ENCODE assay signal across 39 cellular contexts in genomic region chr12:48202766-48203165, GRCh38. TPM values are rescaled to one million over a fixed set of nuclear protein-coding genes. Genes with fewer than 3 reads are reported as not detected.
"Had no signal": no experiment of that assay in that cellular context is flagged by ENCODE, and none has a peak within 500 bp of the region (broad histone marks: within the 10 kb centered on the region; RNA-seq: fewer than 3 reads in every experiment).

No MANE protein-coding gene starts in this region.

- H3K27ac ChIP-seq: adrenal gland, body of pancreas, cardiac muscle cell, colonic mucosa, esophagus squamous epithelium, WERI-Rb-1 had no signal

- H3K4me3 ChIP-seq: adrenal gland, body of pancreas, cardiac muscle cell, colonic mucosa, esophagus squamous epithelium had no signal

- H3K27ac Mint-ChIP-seq: activated B cell treated with CpG ODN at 0.5 μM for 24 hours; activated CD4-positive, alpha-beta memory T cell treated with anti-CD3 and anti-CD28 coated beads for 36 hours; activated CD8-positive, alpha-beta memory T cell treated with anti-CD3 and anti-CD28 coated beads, Interleukin-2, amount 10 ng/mL, durations not matched to agents 7 days and 5 days; activated CD8-positive, alpha-beta T cell treated with anti-CD3 and anti-CD28 coated beads, Interleukin-2, amount 10 ng/mL, durations not matched to agents 7 days and 5 days; activated naive CD8-positive, alpha-beta T cell treated with anti-CD3 and anti-CD28 coated beads for 36 hours; activated naive CD8-positive, alpha-beta T cell treated with anti-CD3 and anti-CD28 coated beads, Interleukin-2, amount 50 U/mL, for 24 hours; activated T-helper 1 cell treated with anti-CD3 and anti-CD28 coated beads, Interleukin-12 subunit alpha, Interleukin-12 subunit beta, Interleukin-2, Interleukin-4 antibody, amounts not matched to agents 30 ng/mL and 10 ng/mL and 1 ng/mL, durations not matched to agents 14 hours and 24 hours and 36 hours; activated T-helper 2 cell treated with anti-CD3 and anti-CD28 coated beads, Interferon-gamma antibody, Interleukin-2, Interleukin-4, amounts not matched to agents 10 μg/mL and 5 μg/mL and 100 μg/mL, durations not matched to agents 14 hours and 24 hours and 36 hours; T-helper 17 cell; T-helper 2 cell treated with Interferon-gamma antibody and Interleukin-4, amounts not matched to agents 5 μg/mL and 100 μg/mL, for 36 hours had no signal

- H3K27me3 Mint-ChIP-seq: activated B cell treated with CpG ODN at 0.5 μM for 24 hours; activated CD4-positive, alpha-beta memory T cell treated with anti-CD3 and anti-CD28 coated beads for 36 hours; activated CD8-positive, alpha-beta memory T cell treated with anti-CD3 and anti-CD28 coated beads, Interleukin-2, amount 10 ng/mL, durations not matched to agents 7 days and 5 days; activated naive CD4-positive, alpha-beta T cell treated with anti-CD3 and anti-CD28 coated beads, Interleukin-2, amount 50 U/mL, for 24 hours; activated naive CD8-positive, alpha-beta T cell treated with anti-CD3 and anti-CD28 coated beads for 36 hours; activated naive CD8-positive, alpha-beta T cell treated with anti-CD3 and anti-CD28 coated beads, Interleukin-2, amount 50 U/mL, for 24 hours; T-helper 17 cell had no signal

- DNase-seq: activated B cell treated with CpG ODN at 0.5 μM for 24 hours; activated CD4-positive, alpha-beta memory T cell treated with anti-CD3 and anti-CD28 coated beads for 36 hours; activated CD4-positive, alpha-beta T cell treated with anti-CD3 and anti-CD28 coated beads for 48 hours; activated CD8-positive, alpha-beta memory T cell treated with anti-CD3 and anti-CD28 coated beads, Interleukin-2, amount 10 ng/mL, durations not matched to agents 7 days and 5 days; activated CD8-positive, alpha-beta memory T cell treated with anti-CD3 and anti-CD28 coated beads, Interleukin-2, amount 50 U/mL, for 4 hours; activated CD8-positive, alpha-beta T cell treated with anti-CD3 and anti-CD28 coated beads, Interleukin-2, amount 10 ng/mL, durations not matched to agents 7 days and 5 days; activated effector memory CD4-positive, alpha-beta T cell treated with anti-CD3 and anti-CD28 coated beads, Interleukin-2, amount 50 U/mL, for 16 hours; activated naive CD4-positive, alpha-beta T cell treated with anti-CD3 and anti-CD28 coated beads for 36 hours; activated naive CD8-positive, alpha-beta T cell treated with anti-CD3 and anti-CD28 coated beads for 36 hours; activated naive CD8-positive, alpha-beta T cell treated with anti-CD3 and anti-CD28 coated beads, Interleukin-2, amount 50 U/mL, for 24 hours; activated T-cell treated with anti-CD3 and anti-CD28 coated beads, Interleukin-2, amount 50 U/mL, for 1 hour; activated T-cell treated with anti-CD3 and anti-CD28 coated beads, Interleukin-2, amount 50 U/mL, for 48 hours; adrenal gland; amygdala; aorta; body of pancreas; central memory CD4-positive, alpha-beta T cell; cerebellar nuclear complex; colonic mucosa; effector CD8-positive, alpha-beta T cell; esophagus squamous epithelium; foreskin melanocyte; head of caudate nucleus; T-helper 1 cell; T-helper 17 cell; T1000; WERI-Rb-1 had no signal

- H3K36me3 ChIP-seq: adrenal gland, cardiac muscle cell, colonic mucosa, WERI-Rb-1 had no signal

- FAIRE-seq: endometrium had no signal

- H3K9me3 ChIP-seq: colonic mucosa had no signal

- H3K4me1 ChIP-seq: colonic mucosa had no signal

- ATAC-seq: activated CD4-positive, CD25-positive, alpha-beta regulatory T cell treated with anti-CD3 and anti-CD28 coated beads, Interleukin-2, amount 50 U/mL, for 24 hours; activated CD8-positive, alpha-beta memory T cell treated with anti-CD3 and anti-CD28 coated beads, Interleukin-2, amount 10 ng/mL, durations not matched to agents 7 days and 5 days; activated CD8-positive, alpha-beta T cell treated with anti-CD3 and anti-CD28 coated beads, Interleukin-2, amount 10 ng/mL, durations not matched to agents 7 days and 5 days; activated naive CD8-positive, alpha-beta T cell treated with anti-CD3 and anti-CD28 coated beads, Interleukin-2, amount 50 U/mL, for 24 hours; body of pancreas; T-helper 17 cell had no signal

- H3K27me3 ChIP-seq: adrenal gland, body of pancreas, colonic mucosa, esophagus squamous epithelium had no signal

- H3K4me3 Mint-ChIP-seq: activated B cell treated with CpG ODN at 0.5 μM for 24 hours; activated CD4-positive, alpha-beta memory T cell treated with anti-CD3 and anti-CD28 coated beads for 36 hours; activated CD8-positive, alpha-beta memory T cell treated with anti-CD3 and anti-CD28 coated beads, Interleukin-2, amount 10 ng/mL, durations not matched to agents 7 days and 5 days; activated CD8-positive, alpha-beta T cell treated with anti-CD3 and anti-CD28 coated beads, Interleukin-2, amount 10 ng/mL, durations not matched to agents 7 days and 5 days; activated naive CD4-positive, alpha-beta T cell treated with anti-CD3 and anti-CD28 coated beads for 36 hours; activated naive CD4-positive, alpha-beta T cell treated with anti-CD3 and anti-CD28 coated beads, Interleukin-2, amount 50 U/mL, for 24 hours; activated naive CD8-positive, alpha-beta T cell treated with anti-CD3 and anti-CD28 coated beads for 36 hours; activated naive CD8-positive, alpha-beta T cell treated with anti-CD3 and anti-CD28 coated beads, Interleukin-2, amount 50 U/mL, for 24 hours; activated T-helper 1 cell treated with anti-CD3 and anti-CD28 coated beads, Interleukin-12 subunit alpha, Interleukin-12 subunit beta, Interleukin-2, Interleukin-4 antibody, amounts not matched to agents 30 ng/mL and 10 ng/mL and 1 ng/mL, durations not matched to agents 14 hours and 24 hours and 36 hours; T-helper 17 cell; T-helper 2 cell treated with Interferon-gamma antibody and Interleukin-4, amounts not matched to agents 5 μg/mL and 100 μg/mL, for 36 hours had no signal

RNA-seq across cellular contexts. Expression of gene OR10AD1, which starts 0.3 kb away (rescaled TPM):
- total RNA-seq: activated B cell treated with CpG ODN at 0.5 μM for 24 hours; activated CD4-positive, alpha-beta memory T cell treated with anti-CD3 and anti-CD28 coated beads for 36 hours; activated CD8-positive, alpha-beta memory T cell treated with anti-CD3 and anti-CD28 coated beads for 36 hours; activated CD8-positive, alpha-beta memory T cell treated with anti-CD3 and anti-CD28 coated beads, Interleukin-2, amount 10 ng/mL, durations not matched to agents 7 days and 5 days; activated CD8-positive, alpha-beta T cell treated with anti-CD3 and anti-CD28 coated beads, Interleukin-2, amount 10 ng/mL, durations not matched to agents 7 days and 5 days; activated naive CD4-positive, alpha-beta T cell treated with anti-CD3 and anti-CD28 coated beads for 36 hours; activated naive CD8-positive, alpha-beta T cell treated with anti-CD3 and anti-CD28 coated beads for 36 hours; activated T-helper 1 cell treated with anti-CD3 and anti-CD28 coated beads, Interleukin-12 subunit alpha, Interleukin-12 subunit beta, Interleukin-2, Interleukin-4 antibody, amounts not matched to agents 30 ng/mL and 10 ng/mL and 1 ng/mL, durations not matched to agents 14 hours and 24 hours and 36 hours; activated T-helper 2 cell treated with anti-CD3 and anti-CD28 coated beads, Interferon-gamma antibody, Interleukin-2, Interleukin-4, amounts not matched to agents 10 μg/mL and 5 μg/mL and 100 μg/mL, durations not matched to agents 14 hours and 24 hours and 36 hours; adrenal gland; aorta; body of pancreas; cardiac muscle cell; colonic mucosa; dermis microvascular lymphatic vessel endothelial cell; epithelial cell of proximal tubule; esophagus squamous epithelium; fibroblast of lung; fibroblast of villous mesenchyme; T-helper 17 cell had no signal
- polyA plus RNA-seq: aorta, cardiac muscle cell, fibroblast of lung had no signal

RNA-seq across cellular contexts. Expression of gene CCDC184, which starts 19.3 kb away (rescaled TPM):
- polyA plus RNA-seq: cardiac muscle cell had no signal
